In genomic region chr13:19984430-19985218, GRCh38 we compare ENCODE assay signal across 8 cellular contexts. TPM values are rescaled to one million over a fixed set of nuclear protein-coding genes. Genes with fewer than 3 reads are reported as not detected.
DNase-seq lines count a peak whose midpoint lies in the region; ATAC-seq and TF ChIP-seq lines count a peak whose summit lies in the region.

No MANE protein-coding gene starts in this region.

- H3K9ac ChIP-seq in HUES64 (ENCODE audit: low read depth, low read length), result no peak overlapping the region

- peak; percentile 36 for TF ChIP-seq CTCF in activated CD8-positive, alpha-beta T cell treated with anti-CD3 and anti-CD28 coated beads for 36 hours (IDR thresholded peaks at IDR 0.05)
- TF ChIP-seq CTCF in hepatocyte (IDR thresholded peaks at IDR 0.05; ENCODE audit: poor library complexity), result peak; percentile 59
- TF ChIP-seq CTCF in tibial nerve (IDR thresholded peaks at IDR 0.05), result peak; percentile 33 to 48 (median 37)

- H3K9me2 ChIP-seq in hepatocyte (replicated peaks; ENCODE audit: insufficient read depth), result no peaks in the 10 kb centered on the region

- no peaks in the 10 kb centered on the region for H3K9me3 Mint-ChIP-seq in activated CD8-positive, alpha-beta T cell treated with anti-CD3 and anti-CD28 coated beads for 36 hours

- H3K27ac ChIP-seq in HUES64 (ENCODE audit: low read depth, low read length) (peak overlapping the region; percentile 7; the same call in 1 of the 2 replicates), hepatocyte (no peak overlapping the region), tibial nerve (no peak overlapping the region)

- peaks cover 39% of the 10 kb centered on the region for H3K4me1 Mint-ChIP-seq in activated CD8-positive, alpha-beta T cell treated with anti-CD3 and anti-CD28 coated beads for 36 hours (ENCODE audit: low read depth)

- H2AFZ ChIP-seq in hepatocyte, result no peak overlapping the region

- H3K4me3 ChIP-seq in HUES64 (ENCODE audit: low read length) (no peak overlapping the region), hepatocyte (no peak overlapping the region), tibial nerve (no peak overlapping the region)

- TF ChIP-seq EP300 in tibial nerve (IDR thresholded peaks at IDR 0.05), result no peak

- intact Hi-C loops in activated CD8-positive, alpha-beta T cell treated with anti-CD3 and anti-CD28 coated beads for 36 hours (cut with micrococcal nuclease), result loop anchor here (10.0 kb wide), 1 partner anchor 180 kb away; the partner anchor contains the start of gene GJA3

- H3K4me2 ChIP-seq in hepatocyte, result no peak overlapping the region

- peaks cover 78% of the 10 kb centered on the region for H4K20me1 ChIP-seq in hepatocyte (ENCODE audit: insufficient read depth, poor library complexity, severe bottlenecking)

- H3K4me1 ChIP-seq in HUES64 (ENCODE audit: insufficient read depth, low read length), result peaks cover 25% of the 10 kb centered on the region
- H3K4me1 ChIP-seq in hepatocyte (ENCODE audit: insufficient read depth), result peaks cover 5% of the 10 kb centered on the region
- H3K4me1 ChIP-seq in tibial nerve, result peaks cover 0 to 10% (median 2%) of the 10 kb centered on the region in 4 donors

- no peaks in the 10 kb centered on the region for H3K9me3 ChIP-seq in HUES64 (ENCODE audit: insufficient read depth, low read depth, low read length)
- H3K9me3 ChIP-seq in hepatocyte (ENCODE audit: low read depth), result no peaks in the 10 kb centered on the region
- H3K9me3 ChIP-seq in tibial nerve, result peaks cover 0 to 2% (median under 1%) of the 10 kb centered on the region in 4 donors

- peaks cover 99% of the 10 kb centered on the region for H3K79me2 ChIP-seq in hepatocyte

- peak; percentile 19 for DNase-seq in DMS53 (lab: John Stamatoyannopoulos, UW)
- no peak for DNase-seq in DMS53 treated with DMSO at 0.1 percent for 48 hours (lab: John Stamatoyannopoulos, UW; ENCODE audit: unreplicated experiment)
- no peak for DNase-seq in activated CD8-positive, alpha-beta T cell treated with anti-CD3 and anti-CD28 coated beads for 36 hours
- peak; percentile 41 for DNase-seq in hepatocyte (ENCODE audit: low spot score)
- no peak for DNase-seq in tibial nerve (ENCODE audit: low spot score in 2 of 2)
- no peak for DNase-seq in NCI-H187 (lab: John Stamatoyannopoulos, UW)

- peaks cover 18% of the 10 kb centered on the region for H3K36me3 ChIP-seq in HUES64 (ENCODE audit: insufficient read depth, low read length)
- H3K36me3 ChIP-seq in hepatocyte (replicated peaks; ENCODE audit: insufficient read depth, low read depth), result no peaks in the 10 kb centered on the region
- H3K36me3 ChIP-seq in tibial nerve, result peaks cover 0 to 18% (median 0%) of the 10 kb centered on the region in 3 donors

- ATAC-seq in GM21447 (IDR thresholded peaks at IDR 0.05; ENCODE audit: unreplicated experiment), result peak; percentile 87
- peak; percentile 78 for ATAC-seq in activated CD8-positive, alpha-beta T cell treated with anti-CD3 and anti-CD28 coated beads for 36 hours

- peak overlapping the region; percentile 30 for H3K27ac Mint-ChIP-seq in activated CD8-positive, alpha-beta T cell treated with anti-CD3 and anti-CD28 coated beads for 36 hours

- POLR2A ChIA-PET in activated CD8-positive, alpha-beta T cell treated with anti-CD3 and anti-CD28 coated beads for 36 hours (lab: Charles Lee), result interaction anchor here (1.4 kb wide), 1 partner anchor 24 kb away, joined by 3 read pairs; no protein-coding TSS in a partner anchor

- TF ChIP-seq POLR2A in tibial nerve (IDR thresholded peaks at IDR 0.05), result no peak

- H3K27me3 ChIP-seq in HUES64 (ENCODE audit: insufficient read depth, low read length) (no peaks in the 10 kb centered on the region), hepatocyte (no peaks in the 10 kb centered on the region), tibial nerve (no peaks in the 10 kb centered on the region)

- CTCF ChIA-PET in activated CD8-positive, alpha-beta T cell treated with anti-CD3 and anti-CD28 coated beads for 36 hours (lab: Charles Lee), result interaction anchor here (0.7 to 2.0 kb wide), 23 partner anchors 9 to 180 kb away, joined by 3 to 10 read pairs (median 4); partner anchors contain the start of gene GJA3

- H3K4me3 Mint-ChIP-seq in activated CD8-positive, alpha-beta T cell treated with anti-CD3 and anti-CD28 coated beads for 36 hours, result no peak overlapping the region

- WGBS in HUES64, result 74% methylated on average over 5 of the region's 5 CpGs
- 76% methylated on average over 5 of the region's 5 CpGs for WGBS in hepatocyte (ENCODE audit: low lambda C conversion rate, missing lambda C conversion rate)
- WGBS in tibial nerve, 2 donors, result 64 to 69% methylated on average over 5 of the region's 5 CpGs

- H3K27me3 Mint-ChIP-seq in activated CD8-positive, alpha-beta T cell treated with anti-CD3 and anti-CD28 coated beads for 36 hours, result no peaks in the 10 kb centered on the region

- peaks cover 15% of the 10 kb centered on the region for H3K36me3 Mint-ChIP-seq in activated CD8-positive, alpha-beta T cell treated with anti-CD3 and anti-CD28 coated beads for 36 hours (ENCODE audit: low read depth)

RNA-seq across cellular contexts. Expression of gene ZMYM2, which starts 26.1 kb away (rescaled TPM):
- 79.0 TPM for polyA plus RNA-seq in HUES64 (2013, experiment 1 of 2)
- 82.9 TPM for polyA plus RNA-seq in HUES64 (2013, experiment 2 of 2)
- 10 to 100 TPM; 79.2 to 82.0 TPM for total RNA-seq in activated CD8-positive, alpha-beta T cell treated with anti-CD3 and anti-CD28 coated beads for 36 hours
- total RNA-seq in hepatocyte, result 86.1 and 91.1 TPM in 2 replicates
- polyA plus RNA-seq in hepatocyte, result 25.2 and 29.8 TPM in 2 replicates
- total RNA-seq in tibial nerve, result 10 to 100 TPM; 60.7 to 75.3 (median 68.1) TPM

Comparison
In these comparisons a context has a peak if more than half of its experiments do, and no peak if none do; other contexts are left out.
1. DNase-seq: peak in DMS53 (single experiment) and hepatocyte (single experiment); none in DMS53 treated with DMSO at 0.1 percent for 48 hours (single experiment), activated CD8-positive, alpha-beta T cell treated with anti-CD3 and anti-CD28 coated beads for 36 hours (single experiment), tibial nerve (0 of 2) and NCI-H187 (0 of 2).
2. Peak in every context shown above with its lines, with median percentiles within 50 percentile points of each other: CTCF ChIP-seq.